In the genomic region with DNA sequence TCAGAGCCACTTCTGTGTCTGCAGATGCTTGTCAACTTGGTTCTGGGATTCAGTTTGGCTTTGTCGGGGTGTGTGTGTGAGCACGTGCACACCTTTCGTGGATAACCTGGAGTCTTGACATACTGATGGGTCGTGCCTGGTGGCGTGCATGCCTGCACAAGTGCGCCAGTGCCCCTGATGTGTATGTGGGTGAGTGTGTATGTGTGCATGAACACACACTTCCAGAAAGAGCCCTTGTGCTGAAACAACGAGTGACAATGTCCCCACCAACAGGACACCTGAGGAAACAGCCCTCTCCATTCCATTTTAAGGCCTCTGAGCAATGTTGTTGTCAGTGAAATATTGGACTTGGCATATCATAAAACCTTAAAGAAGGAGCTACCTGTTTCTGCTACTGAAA, we compare ENCODE assay signal across 15 cellular contexts. TPM values are rescaled to one million over a fixed set of nuclear protein-coding genes. Genes with fewer than 3 reads are reported as not detected.
DNase-seq lines count a peak whose midpoint lies in the region; ATAC-seq, FAIRE-seq and TF ChIP-seq lines count a peak whose summit lies in the region.
"Had no signal": no experiment of that assay in that cellular context is flagged by ENCODE, and none has a peak within 500 bp of the region (broad histone marks: within the 10 kb centered on the region; RNA-seq: fewer than 3 reads in every experiment).

No MANE protein-coding gene starts in this region.

- CTCF ChIA-PET in A673 (lab: Charles Lee), result interaction anchor here (1.0 kb wide), 1 partner anchor 103 kb away, joined by 4 read pairs; no protein-coding TSS in a partner anchor

- intact Hi-C loops in A673 (cut with micrococcal nuclease; ENCODE audit: unreplicated experiment) (loop anchor here (2.0 to 5.0 kb wide), 2 partner anchors 103 to 128 kb away; partner anchors contain the start of gene HOXC5), kidney (cut with DNase I) (loop anchor here (10.0 kb wide), 1 partner anchor 100 kb away; the partner anchor contains the start of gene HOXC5), left lung (cut with DNase I) (no loop called here)

- no peak for DNase-seq in A673 (ENCODE audit: low spot score)
- no peak for DNase-seq in GM12891 (ENCODE audit: insufficient read length, low spot score)
- peak; percentile 31 for DNase-seq in RPMI8226
- peak; percentile 67 for DNase-seq in kidney
- no peak for DNase-seq in left lung
- no peak for DNase-seq in GM03348 (ENCODE audit: low spot score)
- DNase-seq: activated B cell treated with CpG ODN at 0.5 μM for 24 hours; activated naive CD4-positive, alpha-beta T cell; effector CD4-positive, alpha-beta T cell; KBM-7; NCI-H2029 treated with DMSO at 0.1 percent for 48 hours; psoas muscle had no signal

- no peak overlapping the region for H3K4me3 ChIP-seq in A673 (ENCODE audit: low read depth, low read length, poor library complexity, severe bottlenecking)
- no peak overlapping the region for H3K4me3 ChIP-seq in kidney (ENCODE audit: low read length in 2 of 2)
- no peak overlapping the region for H3K4me3 ChIP-seq in left lung
- H3K4me3 ChIP-seq: psoas muscle, thoracic aorta had no signal

- H3K27ac ChIP-seq in A673 (ENCODE audit: low read depth, low read length, poor library complexity, severe bottlenecking), result no peak overlapping the region
- H3K27ac ChIP-seq in kidney (ENCODE audit: low read depth in 2 of 2, low read length in 2 of 2), result peak overlapping the region in 1 of 2 donors; percentile 28
- no peak overlapping the region for H3K27ac ChIP-seq in left lung
- H3K27ac ChIP-seq: psoas muscle, thoracic aorta had no signal

- H3K27me3 ChIP-seq in A673 (replicated peaks; ENCODE audit: insufficient read depth, low read depth, low read length, poor library complexity), result no peaks in the 10 kb centered on the region
- H3K27me3 ChIP-seq in left lung, result peaks cover 0 to 75% of the 10 kb centered on the region in 2 donors

- TF ChIP-seq CTCF in A673 (conservative IDR thresholded peaks at IDR 0.05; ENCODE audit: low read depth, low read length) (peak; percentile 56), kidney (IDR thresholded peaks at IDR 0.05; ENCODE audit: borderline replicate concordance, extremely low read depth, insufficient read depth) (peak; percentile 19), left lung (IDR thresholded peaks at IDR 0.05) (no peak)

- no peak for ATAC-seq in GM18907 (IDR thresholded peaks at IDR 0.05; ENCODE audit: unreplicated experiment)
- ATAC-seq in left lung, result no peak
- no peak for ATAC-seq in HG03521 (IDR thresholded peaks at IDR 0.05; ENCODE audit: unreplicated experiment)

- H3K4me1 ChIP-seq in A673 (ENCODE audit: insufficient read depth, low read length, poor library complexity, severe bottlenecking) (peaks cover 4% of the 10 kb centered on the region), kidney (ENCODE audit: control insufficient read depth in 1 of 2, insufficient read depth in 1 of 2, low read depth in 1 of 2, low read length in 2 of 2) (peaks cover 7 to 11% of the 10 kb centered on the region in 2 donors), left lung (no peaks in the 10 kb centered on the region)
- H3K4me1 ChIP-seq: psoas muscle had no signal

- H3K36me3 ChIP-seq in A673 (ENCODE audit: insufficient read depth, low read length, poor library complexity, severe bottlenecking), result no peaks in the 10 kb centered on the region
- H3K36me3 ChIP-seq in kidney (ENCODE audit: control insufficient read depth in 1 of 2, insufficient read depth in 2 of 2, low read length in 2 of 2), result no peaks in the 10 kb centered on the region
- no peaks in the 10 kb centered on the region for H3K36me3 ChIP-seq in left lung

- no peak overlapping the region for H3K9ac ChIP-seq in kidney (ENCODE audit: low read length in 2 of 2)

- no peak for TF ChIP-seq POLR2A in GM12891 (IDR thresholded peaks at IDR 0.05; ENCODE audit: low read depth, low read length)

- no TSS peak for BruUV-seq in A673 (replicated peaks; lab: Mats Ljungman, UMichigan)

- POLR2A ChIA-PET in A673 (lab: Charles Lee; ENCODE audit: low non-redundant PET), result no interaction called here

- H3K9me3 ChIP-seq in A673 (ENCODE audit: low read depth, low read length, poor library complexity, severe bottlenecking), result no peaks in the 10 kb centered on the region
- H3K9me3 ChIP-seq in kidney (ENCODE audit: control insufficient read depth in 1 of 2, low read length in 2 of 2), result no peaks in the 10 kb centered on the region
- no peaks in the 10 kb centered on the region for H3K9me3 ChIP-seq in left lung
- H3K9me3 ChIP-seq: psoas muscle, thoracic aorta had no signal

- FAIRE-seq in GM12891 (lab: Jason Lieb, UNC) (peak; percentile 43), kidney (lab: Jason Lieb, UNC) (no peak)

TF ChIP-seq in GM12891, 5 proteins besides CTCF, POLR2A, EP300 and RAD21:
- TF ChIP-seq POLR2AphosphoS5 (IDR thresholded peaks at IDR 0.05; ENCODE audit: low read depth, low read length) (no peak), PAX5 (IDR thresholded peaks at IDR 0.05; ENCODE audit: insufficient read depth, low read length, severe bottlenecking) (no peak), POU2F2 (IDR thresholded peaks at IDR 0.05; ENCODE audit: low read depth, low read length) (no peak), TAF1 (IDR thresholded peaks at IDR 0.05; ENCODE audit: low read depth, low read length) (no peak), SPI1 (IDR thresholded peaks at IDR 0.05; ENCODE audit: low read depth, low read length) (no peak)
TF ChIP-seq in GM12891: peak in this region for 0.

RNA-seq across cellular contexts. Expression of gene SMUG1, which starts 53.9 kb away (rescaled TPM):
- total RNA-seq in A673 (2021), result 27.7 and 32.8 TPM in 2 replicates
- polyA plus RNA-seq in GM12891 (2012; ENCODE audit: low read depth, missing spikeins), result 29.2 TPM
- total RNA-seq in kidney, result 27.6 TPM
- polyA plus RNA-seq in kidney (ENCODE audit: insufficient read depth, low read depth, low replicate concordance), result 68.3 TPM
- 10 to 100 TPM; 28.8 to 32.8 TPM for total RNA-seq in left lung

Comparison
In these comparisons a context has a peak if more than half of its experiments do, and no peak if none do; other contexts are left out.
1. DNase-seq: peak in RPMI8226 (single experiment) and kidney (single experiment); none in A673 (single experiment), GM12891 (single experiment), left lung (0 of 2) and GM03348 (single experiment).
2. CTCF ChIP-seq: peak in A673 (single experiment) and kidney (single experiment); none in left lung (0 of 2).
3. intact Hi-C loops: an anchor here in A673 (2.0 to 5.0 kb wide) and kidney (10.0 kb wide); none called in left lung.